ENCODE assay signal across 8 cellular contexts in genomic region chr1:241519308-241520079, GRCh38. TPM values are rescaled to one million over a fixed set of nuclear protein-coding genes. Genes with fewer than 3 reads are reported as not detected.
DNase-seq lines count a peak whose midpoint lies in the region; ATAC-seq and TF ChIP-seq lines count a peak whose summit lies in the region.

TSS of gene FH (minus strand) at chr1:241519755. CDS start at chr1:241519722, 33 bp downstream.

- ATAC-seq in HG02885 (IDR thresholded peaks at IDR 0.05; ENCODE audit: poor library complexity, unreplicated experiment) (peak; percentile 95), T-helper 17 cell (peak; percentile 98), left ventricle myocardium superior (peak; percentile 99)

- H3K9me3 ChIP-seq in T-helper 17 cell (ENCODE audit: control insufficient read depth, low read length, poor library complexity, severe bottlenecking) = no peaks in the 10 kb centered on the region
- no peaks in the 10 kb centered on the region for H3K9me3 ChIP-seq in prostate gland

- H3K27me3 ChIP-seq in prostate gland (replicated peaks; ENCODE audit: insufficient read depth) = no peaks in the 10 kb centered on the region

- WGBS in prostate gland = under 1% methylated on average over 31 of the region's 70 CpGs
- under 1% methylated on average over 70 of the region's 70 CpGs for WGBS in urinary bladder

- H3K4me1 Mint-ChIP-seq in T-helper 17 cell = peaks cover 6% of the 10 kb centered on the region

- H3K27me3 Mint-ChIP-seq in T-helper 17 cell = peaks cover 29% of the 10 kb centered on the region

- no peaks in the 10 kb centered on the region for H3K4me1 ChIP-seq in prostate gland (replicated peaks)
- no peaks in the 10 kb centered on the region for H3K4me1 ChIP-seq in urinary bladder (ENCODE audit: insufficient read depth)

- H3K4me3 ChIP-seq in prostate gland = peak within 1 kb of the TSS; percentile 85 to 92
- H3K4me3 ChIP-seq in urinary bladder (ENCODE audit: low read depth, low read length) = peak within 1 kb of the TSS; percentile 91

- intact Hi-C loops in left ventricle myocardium superior (cut with micrococcal nuclease) (loop anchor here (10.0 kb wide), 2 partner anchors 115 to 325 kb away; partner anchors contain the start of gene EXO1), prostate gland (cut with DNase I) (no loop called here)

- peak within 1 kb of the TSS; percentile 65 for H3K27ac Mint-ChIP-seq in T-helper 17 cell

- TF ChIP-seq POLR2A in GM15510 (IDR thresholded peaks at IDR 0.05; ENCODE audit: borderline replicate concordance, extremely low read depth, insufficient read length) (peak; percentile 94), prostate gland (IDR thresholded peaks at IDR 0.05) (peak; percentile 92)

- peak within 1 kb of the TSS; percentile 93 for H3K4me3 Mint-ChIP-seq in T-helper 17 cell

- DNase-seq in NCI-H1694 treated with DMSO at 0.1 percent for 48 hours (lab: John Stamatoyannopoulos, UW) = peak; percentile 99
- DNase-seq in T-helper 17 cell = peak; percentile 85 to 88 (median 86)
- peak; percentile 54 to 99 (median 95) for DNase-seq in amygdala (lab: John Stamatoyannopoulos, UW)
- DNase-seq in left ventricle myocardium superior = peak; percentile 97
- DNase-seq in prostate gland (ENCODE audit: low spot score) = peak; percentile 97

- H3K36me3 ChIP-seq in prostate gland (no peaks in the 10 kb centered on the region), urinary bladder (ENCODE audit: insufficient read depth) (no peaks in the 10 kb centered on the region)

- peak in 2 of 4 experiments; percentile 14 to 15 for TF ChIP-seq CTCF in prostate gland (IDR thresholded peaks at IDR 0.05)

- H3K27ac ChIP-seq in prostate gland (peak within 1 kb of the TSS; percentile 80 to 82), urinary bladder (ENCODE audit: low read depth) (peak within 1 kb of the TSS; percentile 68)

- peaks cover 14% of the 10 kb centered on the region for H3K36me3 Mint-ChIP-seq in T-helper 17 cell (ENCODE audit: low read depth)

RNA-seq across cellular contexts. Expression of gene FH, which starts in this region (rescaled TPM):
- total RNA-seq in T-helper 17 cell (10 to 100 TPM; 13.9 to 18.5 TPM), left ventricle myocardium superior (242 TPM), prostate gland (10 to 100 TPM; 43.8 to 45.4 TPM), urinary bladder (71.1 TPM)
- 60.3 TPM for polyA plus RNA-seq in urinary bladder

Comparison
In these comparisons a context has a peak if more than half of its experiments do, and no peak if none do; other contexts are left out.
1. Peak in every context shown above with its lines: DNase-seq, ATAC-seq, H3K4me3 ChIP-seq and H3K27ac ChIP-seq.